ENCODE assay signal across 1 cellular context in the genomic region with DNA sequence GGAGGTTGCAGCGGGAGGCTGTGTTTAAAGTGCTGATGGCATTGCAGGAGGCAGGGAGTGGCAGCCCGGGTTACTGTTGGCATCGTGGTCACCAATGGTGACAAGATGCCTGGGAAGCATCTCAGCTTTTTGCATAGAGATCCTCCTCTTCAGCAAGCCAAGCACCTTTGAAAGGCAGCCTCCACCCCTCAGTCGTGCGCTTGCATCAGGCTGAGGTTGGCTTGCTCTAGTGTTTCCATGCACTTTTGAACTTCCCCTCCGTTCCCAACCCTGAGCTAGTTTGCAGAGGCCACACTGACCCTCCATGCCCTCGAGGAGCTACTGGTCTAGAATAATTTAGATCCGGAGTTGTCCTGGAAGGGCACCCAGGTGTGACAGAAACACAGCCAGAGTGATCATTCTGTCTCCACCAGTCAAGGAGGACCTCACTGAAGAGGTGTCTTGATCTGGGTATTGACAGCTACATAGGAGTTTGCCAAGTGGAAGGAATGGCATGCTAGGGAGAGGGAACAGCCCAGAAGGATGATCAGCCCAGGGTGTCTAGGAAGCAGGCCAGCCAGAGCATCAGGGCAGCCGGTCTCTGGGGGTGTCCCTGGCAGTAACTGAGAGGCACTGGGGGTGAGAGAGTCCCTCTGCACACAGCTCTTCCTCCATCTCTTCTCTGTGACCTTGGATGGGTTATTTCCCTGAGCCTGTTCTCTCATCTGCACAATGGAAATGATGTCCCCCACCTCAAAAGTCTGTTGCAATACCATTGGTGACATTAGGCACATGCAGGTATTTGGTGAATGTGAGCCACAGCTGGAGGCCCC.
TF ChIP-seq lines count a peak whose summit lies in the region.

No MANE protein-coding gene starts in this region.

TF ChIP-seq in GM23338, 12 proteins besides CTCF, POLR2A, EP300 and RAD21:
- TF ChIP-seq, protein P1, sequence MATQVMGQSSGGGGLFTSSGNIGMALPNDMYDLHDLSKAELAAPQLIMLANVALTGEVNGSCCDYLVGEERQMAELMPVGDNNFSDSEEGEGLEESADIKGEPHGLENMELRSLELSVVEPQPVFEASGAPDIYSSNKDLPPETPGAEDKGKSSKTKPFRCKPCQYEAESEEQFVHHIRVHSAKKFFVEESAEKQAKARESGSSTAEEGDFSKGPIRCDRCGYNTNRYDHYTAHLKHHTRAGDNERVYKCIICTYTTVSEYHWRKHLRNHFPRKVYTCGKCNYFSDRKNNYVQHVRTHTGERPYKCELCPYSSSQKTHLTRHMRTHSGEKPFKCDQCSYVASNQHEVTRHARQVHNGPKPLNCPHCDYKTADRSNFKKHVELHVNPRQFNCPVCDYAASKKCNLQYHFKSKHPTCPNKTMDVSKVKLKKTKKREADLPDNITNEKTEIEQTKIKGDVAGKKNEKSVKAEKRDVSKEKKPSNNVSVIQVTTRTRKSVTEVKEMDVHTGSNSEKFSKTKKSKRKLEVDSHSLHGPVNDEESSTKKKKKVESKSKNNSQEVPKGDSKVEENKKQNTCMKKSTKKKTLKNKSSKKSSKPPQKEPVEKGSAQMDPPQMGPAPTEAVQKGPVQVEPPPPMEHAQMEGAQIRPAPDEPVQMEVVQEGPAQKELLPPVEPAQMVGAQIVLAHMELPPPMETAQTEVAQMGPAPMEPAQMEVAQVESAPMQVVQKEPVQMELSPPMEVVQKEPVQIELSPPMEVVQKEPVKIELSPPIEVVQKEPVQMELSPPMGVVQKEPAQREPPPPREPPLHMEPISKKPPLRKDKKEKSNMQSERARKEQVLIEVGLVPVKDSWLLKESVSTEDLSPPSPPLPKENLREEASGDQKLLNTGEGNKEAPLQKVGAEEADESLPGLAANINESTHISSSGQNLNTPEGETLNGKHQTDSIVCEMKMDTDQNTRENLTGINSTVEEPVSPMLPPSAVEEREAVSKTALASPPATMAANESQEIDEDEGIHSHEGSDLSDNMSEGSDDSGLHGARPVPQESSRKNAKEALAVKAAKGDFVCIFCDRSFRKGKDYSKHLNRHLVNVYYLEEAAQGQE (IDR thresholded peaks at IDR 0.05; ENCODE audit: unreplicated experiment), result no peak
- TF ChIP-seq NANOG (IDR thresholded peaks at IDR 0.05; ENCODE audit: borderline replicate concordance) (no peak), STAT1 (IDR thresholded peaks at IDR 0.05; ENCODE audit: unreplicated experiment) (no peak), EZH2 (IDR thresholded peaks at IDR 0.05; ENCODE audit: low read depth, unreplicated experiment) (no peak), ZNF114 (CRISPR knock-in tag; IDR thresholded peaks at IDR 0.05) (no peak), CREB1 (CRISPR knock-in tag; IDR thresholded peaks at IDR 0.05; ENCODE audit: low read depth) (no peak), JUNB (IDR thresholded peaks at IDR 0.05; ENCODE audit: unreplicated experiment) (no peak), ZNF331 (CRISPR knock-in tag; IDR thresholded peaks at IDR 0.05; ENCODE audit: low read depth) (no peak), EZH2phosphoT487 (IDR thresholded peaks at IDR 0.05; ENCODE audit: unreplicated experiment) (no peak), POLR2AphosphoS5 (IDR thresholded peaks at IDR 0.05; ENCODE audit: low read depth) (no peak)
- TF ChIP-seq, protein P2, sequence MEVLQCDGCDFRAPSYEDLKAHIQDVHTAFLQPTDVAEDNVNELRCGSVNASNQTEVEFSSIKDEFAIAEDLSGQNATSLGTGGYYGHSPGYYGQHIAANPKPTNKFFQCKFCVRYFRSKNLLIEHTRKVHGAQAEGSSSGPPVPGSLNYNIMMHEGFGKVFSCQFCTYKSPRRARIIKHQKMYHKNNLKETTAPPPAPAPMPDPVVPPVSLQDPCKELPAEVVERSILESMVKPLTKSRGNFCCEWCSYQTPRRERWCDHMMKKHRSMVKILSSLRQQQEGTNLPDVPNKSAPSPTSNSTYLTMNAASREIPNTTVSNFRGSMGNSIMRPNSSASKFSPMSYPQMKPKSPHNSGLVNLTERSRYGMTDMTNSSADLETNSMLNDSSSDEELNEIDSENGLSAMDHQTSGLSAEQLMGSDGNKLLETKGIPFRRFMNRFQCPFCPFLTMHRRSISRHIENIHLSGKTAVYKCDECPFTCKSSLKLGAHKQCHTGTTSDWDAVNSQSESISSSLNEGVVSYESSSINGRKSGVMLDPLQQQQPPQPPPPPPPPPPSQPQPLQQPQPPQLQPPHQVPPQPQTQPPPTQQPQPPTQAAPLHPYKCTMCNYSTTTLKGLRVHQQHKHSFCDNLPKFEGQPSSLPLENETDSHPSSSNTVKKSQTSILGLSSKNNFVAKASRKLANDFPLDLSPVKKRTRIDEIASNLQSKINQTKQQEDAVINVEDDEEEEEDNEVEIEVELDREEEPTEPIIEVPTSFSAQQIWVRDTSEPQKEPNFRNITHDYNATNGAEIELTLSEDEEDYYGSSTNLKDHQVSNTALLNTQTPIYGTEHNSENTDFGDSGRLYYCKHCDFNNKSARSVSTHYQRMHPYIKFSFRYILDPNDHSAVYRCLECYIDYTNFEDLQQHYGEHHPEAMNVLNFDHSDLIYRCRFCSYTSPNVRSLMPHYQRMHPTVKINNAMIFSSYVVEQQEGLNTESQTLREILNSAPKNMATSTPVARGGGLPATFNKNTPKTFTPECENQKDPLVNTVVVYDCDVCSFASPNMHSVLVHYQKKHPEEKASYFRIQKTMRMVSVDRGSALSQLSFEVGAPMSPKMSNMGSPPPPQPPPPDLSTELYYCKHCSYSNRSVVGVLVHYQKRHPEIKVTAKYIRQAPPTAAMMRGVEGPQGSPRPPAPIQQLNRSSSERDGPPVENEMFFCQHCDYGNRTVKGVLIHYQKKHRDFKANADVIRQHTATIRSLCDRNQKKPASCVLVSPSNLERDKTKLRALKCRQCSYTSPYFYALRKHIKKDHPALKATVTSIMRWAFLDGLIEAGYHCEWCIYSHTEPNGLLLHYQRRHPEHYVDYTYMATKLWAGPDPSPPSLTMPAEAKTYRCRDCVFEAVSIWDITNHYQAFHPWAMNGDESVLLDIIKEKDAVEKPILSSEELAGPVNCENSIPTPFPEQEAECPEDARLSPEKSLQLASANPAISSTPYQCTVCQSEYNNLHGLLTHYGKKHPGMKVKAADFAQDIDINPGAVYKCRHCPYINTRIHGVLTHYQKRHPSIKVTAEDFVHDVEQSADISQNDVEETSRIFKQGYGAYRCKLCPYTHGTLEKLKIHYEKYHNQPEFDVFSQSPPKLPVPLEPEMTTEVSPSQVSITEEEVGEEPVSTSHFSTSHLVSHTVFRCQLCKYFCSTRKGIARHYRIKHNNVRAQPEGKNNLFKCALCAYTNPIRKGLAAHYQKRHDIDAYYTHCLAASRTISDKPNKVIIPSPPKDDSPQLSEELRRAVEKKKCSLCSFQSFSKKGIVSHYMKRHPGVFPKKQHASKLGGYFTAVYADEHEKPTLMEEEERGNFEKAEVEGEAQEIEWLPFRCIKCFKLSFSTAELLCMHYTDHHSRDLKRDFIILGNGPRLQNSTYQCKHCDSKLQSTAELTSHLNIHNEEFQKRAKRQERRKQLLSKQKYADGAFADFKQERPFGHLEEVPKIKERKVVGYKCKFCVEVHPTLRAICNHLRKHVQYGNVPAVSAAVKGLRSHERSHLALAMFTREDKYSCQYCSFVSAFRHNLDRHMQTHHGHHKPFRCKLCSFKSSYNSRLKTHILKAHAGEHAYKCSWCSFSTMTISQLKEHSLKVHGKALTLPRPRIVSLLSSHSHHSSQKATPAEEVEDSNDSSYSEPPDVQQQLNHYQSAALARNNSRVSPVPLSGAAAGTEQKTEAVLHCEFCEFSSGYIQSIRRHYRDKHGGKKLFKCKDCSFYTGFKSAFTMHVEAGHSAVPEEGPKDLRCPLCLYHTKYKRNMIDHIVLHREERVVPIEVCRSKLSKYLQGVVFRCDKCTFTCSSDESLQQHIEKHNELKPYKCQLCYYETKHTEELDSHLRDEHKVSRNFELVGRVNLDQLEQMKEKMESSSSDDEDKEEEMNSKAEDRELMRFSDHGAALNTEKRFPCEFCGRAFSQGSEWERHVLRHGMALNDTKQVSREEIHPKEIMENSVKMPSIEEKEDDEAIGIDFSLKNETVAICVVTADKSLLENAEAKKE (CRISPR knock-in tag; IDR thresholded peaks at IDR 0.05), result no peak
- TF ChIP-seq, protein P3, sequence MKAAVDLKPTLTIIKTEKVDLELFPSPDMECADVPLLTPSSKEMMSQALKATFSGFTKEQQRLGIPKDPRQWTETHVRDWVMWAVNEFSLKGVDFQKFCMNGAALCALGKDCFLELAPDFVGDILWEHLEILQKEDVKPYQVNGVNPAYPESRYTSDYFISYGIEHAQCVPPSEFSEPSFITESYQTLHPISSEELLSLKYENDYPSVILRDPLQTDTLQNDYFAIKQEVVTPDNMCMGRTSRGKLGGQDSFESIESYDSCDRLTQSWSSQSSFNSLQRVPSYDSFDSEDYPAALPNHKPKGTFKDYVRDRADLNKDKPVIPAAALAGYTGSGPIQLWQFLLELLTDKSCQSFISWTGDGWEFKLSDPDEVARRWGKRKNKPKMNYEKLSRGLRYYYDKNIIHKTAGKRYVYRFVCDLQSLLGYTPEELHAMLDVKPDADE (IDR thresholded peaks at IDR 0.05), result no peak
